Comparison of ENCODE assay signal across 30 cellular contexts in the genomic region with DNA sequence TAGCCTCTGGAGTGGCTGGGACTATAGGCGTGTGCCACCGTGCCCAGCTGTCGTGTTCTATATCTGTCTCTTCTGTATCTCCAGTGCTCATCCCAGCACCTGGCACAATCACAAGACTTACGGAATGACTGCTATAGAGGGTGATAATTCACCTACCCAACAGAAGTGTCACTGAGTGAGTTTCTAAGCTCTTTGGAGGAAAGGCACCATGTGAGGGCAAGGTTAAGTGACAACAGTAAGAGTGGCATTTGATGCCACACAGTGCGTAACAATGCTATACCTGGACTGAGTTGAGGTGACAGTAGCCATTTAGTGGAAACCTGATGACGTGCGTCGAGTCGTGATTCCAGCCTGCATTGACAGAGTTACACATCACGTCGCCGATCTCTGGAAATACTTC.
DNase-seq lines count a peak whose midpoint lies in the region; ATAC-seq, FAIRE-seq and TF ChIP-seq lines count a peak whose summit lies in the region.
"Had no signal": no experiment of that assay in that cellular context is flagged by ENCODE, and none has a peak within 500 bp of the region (broad histone marks: within the 10 kb centered on the region; RNA-seq: fewer than 3 reads in every experiment).

No MANE protein-coding gene starts in this region.

- in situ Hi-C loops in GM12878 (cut with MboI) = no loop called here

- TF ChIP-seq POLR2A in A549 (IDR thresholded peaks at IDR 0.05; ENCODE audit: low read length) = no peak
- no peak for TF ChIP-seq POLR2A in GM12878 (IDR thresholded peaks at IDR 0.05; ENCODE audit: low read depth, low read length)
- TF ChIP-seq POLR2A in esophagus squamous epithelium (IDR thresholded peaks at IDR 0.05) = no peak

- TF ChIP-seq EP300 in A549 (IDR thresholded peaks at IDR 0.05) (no peak), GM12878 (IDR thresholded peaks at IDR 0.05; ENCODE audit: borderline replicate concordance in 1 of 2, control insufficient read depth in 1 of 2, low read depth in 2 of 2, low read length in 2 of 2) (no peak)

- no peaks in the 10 kb centered on the region for H3K27me3 ChIP-seq in GM12878 (replicated peaks in 1 of 2; ENCODE audit: control insufficient read depth in 2 of 2, insufficient read depth in 2 of 2, low read length in 1 of 2)
- H3K27me3 ChIP-seq in esophagus squamous epithelium = no peaks in the 10 kb centered on the region
- no peaks in the 10 kb centered on the region for H3K27me3 ChIP-seq in SJCRH30
- H3K27me3 ChIP-seq: cardiac muscle cell, gastroesophageal sphincter, left lung, ovary had no signal

- TF ChIP-seq RAD21 in A549 (conservative IDR thresholded peaks at IDR 0.05 in 1 of 2, IDR thresholded peaks at IDR 0.05 in 1 of 2) (no peak), GM12878 (IDR thresholded peaks at IDR 0.05; ENCODE audit: insufficient read depth, low read depth, low read length) (no peak)

- peak overlapping the region; percentile 79 for H2AFZ ChIP-seq in GM12878 (ENCODE audit: control insufficient read depth, low read depth, low read length)
- H2AFZ ChIP-seq: GM23338 had no signal

- DNase-seq in A549 (ENCODE audit: low read depth in 1 of 2, low spot score in 1 of 2) (no peak), GM18507 (ENCODE audit: extremely low spot score, insufficient read length, low read depth) (no peak), GM12878 (ENCODE audit: low read depth, low spot score) (no peak), esophagus squamous epithelium (lab: John Stamatoyannopoulos, UW) (no peak), SJCRH30 (no peak), DMS114 treated with DMSO at 0.1 percent for 48 hours (lab: John Stamatoyannopoulos, UW; ENCODE audit: unreplicated experiment) (no peak), GM19240 (ENCODE audit: insufficient read length, low spot score) (no peak), NCI-H1694 treated with DMSO at 0.1 percent for 48 hours (lab: John Stamatoyannopoulos, UW) (no peak)
- DNase-seq: activated CD4-positive, alpha-beta memory T cell treated with anti-CD3 and anti-CD28 coated beads, Interleukin-2, amount 10 ng/mL, durations not matched to agents 7 days and 5 days; activated CD4-positive, CD25-positive, alpha-beta regulatory T cell treated with anti-CD3 and anti-CD28 coated beads, Interleukin-2, amount 50 U/mL, for 72 hours; activated CD8-positive, alpha-beta memory T cell treated with anti-CD3 and anti-CD28 coated beads, Interleukin-2, amount 50 U/mL, for 48 hours; activated naive CD4-positive, alpha-beta T cell treated with anti-CD3 and anti-CD28 coated beads, Interleukin-2, amount 50 U/mL, for 16 hours; amniotic stem cell; cortex of kidney; DMS79; endodermal cell; hippocampal formation; left lung; midbrain; naive thymus-derived CD8-positive, alpha-beta T cell; NCI-H1048; NCI-H1930; NCI-H526; ovary; SK-N-SH; stimulated activated CD4-positive, alpha-beta T cell treated with anti-CD3 and anti-CD28 coated beads, Interleukin-2, amount 100 ng/mL, for 24 hours had no signal

- SMC1A ChIA-PET in GM12878 (lab: Charles Lee; ENCODE audit: uncharacterized antibody, unreplicated experiment) = interaction anchor here (0.8 to 3.1 kb wide), 3 partner anchors 9 to 52 kb away, joined by 3 to 21 read pairs (median 4); no protein-coding TSS in a partner anchor

- intact Hi-C loops in GM12878 (cut with micrococcal nuclease; ENCODE audit: unreplicated experiment) (no loop called here), esophagus squamous epithelium (cut with DNase I) (no loop called here)

- H3K27ac ChIP-seq in A549 = peak overlapping the region; percentile 79 to 82; a peak in 4 of 6 replicates
- H3K27ac ChIP-seq in GM12878 (ENCODE audit: control insufficient read depth, insufficient read depth) = peak overlapping the region; percentile 75
- H3K27ac ChIP-seq in esophagus squamous epithelium = peak overlapping the region in 3 of 4 donors; percentile 2 to 51 (median 3)
- no peak overlapping the region for H3K27ac ChIP-seq in SJCRH30
- H3K27ac ChIP-seq: cardiac muscle cell, gastroesophageal sphincter, ovary had no signal

- H3K4me1 ChIP-seq in A549 = peaks cover 59% of the 10 kb centered on the region
- peaks cover 44% of the 10 kb centered on the region for H3K4me1 ChIP-seq in GM12878 (ENCODE audit: control insufficient read depth, insufficient read depth, low read length)
- peaks cover 5 to 40% (median 6%) of the 10 kb centered on the region in 3 donors for H3K4me1 ChIP-seq in esophagus squamous epithelium
- no peaks in the 10 kb centered on the region for H3K4me1 ChIP-seq in SJCRH30
- H3K4me1 ChIP-seq: gastroesophageal sphincter had no signal

- TF ChIP-seq CTCF in A549 (IDR thresholded peaks at IDR 0.05) (no peak), GM12878 (IDR thresholded peaks at IDR 0.05 in 2 of 3, conservative IDR thresholded peaks at IDR 0.05 in 1 of 3; ENCODE audit: control insufficient read depth in 2 of 3, extremely low read depth in 1 of 3, insufficient read depth in 1 of 3, low read depth in 3 of 3, low read length in 3 of 3) (no peak), esophagus squamous epithelium (IDR thresholded peaks at IDR 0.05) (no peak)

- CTCF ChIA-PET in A549 (lab: Yijun Ruan, JAX) (interaction anchor here (0.7 kb wide), 1 partner anchor 22 kb away, joined by 4 read pairs; no protein-coding TSS in a partner anchor), GM12878 (lab: Yijun Ruan, JAX) (interaction anchor here (1.2 to 2.5 kb wide), 5 partner anchors 11 to 89 kb away, joined by 3 to 13 read pairs (median 5); a partner anchor contains a TSS)

- 96% methylated on average over 12 of the region's 12 CpGs for WGBS in A549 (ENCODE audit: missing lambda C conversion rate)
- WGBS in GM12878 (ENCODE audit: insufficient coverage, insufficient replicate concordance, low lambda C conversion rate, missing lambda C conversion rate) = 97% methylated on average over 12 of the region's 12 CpGs
- WGBS in esophagus squamous epithelium, 2 donors = 91 to 97% methylated on average over 9 to 10 of the region's 12 CpGs

- POLR2A ChIA-PET in A549 (lab: Yijun Ruan, JAX) (no interaction called here), GM12878 (lab: Charles Lee) (interaction anchor here (1.3 kb wide), 2 partner anchors 11 to 35 kb away, joined by 4 read pairs; no protein-coding TSS in a partner anchor)

- H3K36me3 ChIP-seq in GM12878 (ENCODE audit: control insufficient read depth in 2 of 2, insufficient read depth in 2 of 2, low read length in 1 of 2) (peaks cover 0 to 2% of the 10 kb centered on the region in 2 experiments; a peak in 1 of 4 replicates), esophagus squamous epithelium (peaks cover 3 to 57% (median 14%) of the 10 kb centered on the region in 3 donors), SJCRH30 (no peaks in the 10 kb centered on the region)
- H3K36me3 ChIP-seq: ovary had no signal

- no peak overlapping the region for H3K9ac ChIP-seq in GM12878 (ENCODE audit: control insufficient read depth, insufficient read depth, low read length)
- H3K9ac ChIP-seq: SK-N-SH had no signal

- H4K20me1 ChIP-seq in GM12878 (ENCODE audit: control insufficient read depth, insufficient read depth) = no peaks in the 10 kb centered on the region

- RAD21 ChIA-PET in GM12878 (lab: Charles Lee; ENCODE audit: unreplicated experiment) = interaction anchor here (1.3 to 1.5 kb wide), 2 partner anchors 19 to 89 kb away, joined by 3 to 4 read pairs; a partner anchor contains a TSS

- H3K4me3 ChIP-seq in A549 = no peak overlapping the region
- no peak overlapping the region for H3K4me3 ChIP-seq in GM12878
- H3K4me3 ChIP-seq in esophagus squamous epithelium = no peak overlapping the region
- no peak overlapping the region for H3K4me3 ChIP-seq in SJCRH30
- H3K4me3 ChIP-seq: cardiac muscle cell, gastroesophageal sphincter, GM23338, left lung, ovary had no signal

- FAIRE-seq in A549 (lab: Jason Lieb, UNC) (no peak), GM18507 (lab: Jason Lieb, UNC) (peak; percentile 48), GM12878 (lab: Jason Lieb, UNC) (no peak)
- FAIRE-seq: RCC 7860 had no signal

- BruUV-seq in GM12878 (replicated peaks; lab: Mats Ljungman, UMichigan) = no TSS peak

- no peak for ATAC-seq in A549
- no peak for ATAC-seq in GM12878
- ATAC-seq: gastroesophageal sphincter; GM23338; naive thymus-derived CD8-positive, alpha-beta T cell had no signal

- no peaks in the 10 kb centered on the region for H3K9me3 ChIP-seq in A549
- H3K9me3 ChIP-seq in GM12878 (replicated peaks; ENCODE audit: control insufficient read depth, insufficient read depth, low read length) = no peaks in the 10 kb centered on the region
- H3K9me3 ChIP-seq in esophagus squamous epithelium = no peaks in the 10 kb centered on the region
- H3K9me3 ChIP-seq in SJCRH30 (replicated peaks) = no peaks in the 10 kb centered on the region
- H3K9me3 ChIP-seq: gastroesophageal sphincter, left lung, ovary, SK-N-SH had no signal

- H3K79me2 ChIP-seq in GM12878 (ENCODE audit: control insufficient read depth, insufficient read depth, low read length) = no peaks in the 10 kb centered on the region

- no peak overlapping the region for H3K4me2 ChIP-seq in A549
- peak overlapping the region; percentile 52; the same call in 1 of the 2 replicates for H3K4me2 ChIP-seq in GM12878 (ENCODE audit: control insufficient read depth, insufficient read depth)
- H3K4me2 ChIP-seq: GM23338 had no signal

TF ChIP-seq in A549, 52 proteins besides CTCF, POLR2A, EP300 and RAD21 (continues in another document):
- TF ChIP-seq CHD4 (IDR thresholded peaks at IDR 0.05; ENCODE audit: borderline replicate concordance) (no peak), PHF8 (IDR thresholded peaks at IDR 0.05; ENCODE audit: borderline replicate concordance, low read depth) (no peak), EHF (CRISPR knock-in tag; IDR thresholded peaks at IDR 0.05) (no peak), NFE2L2 (conservative IDR thresholded peaks at IDR 0.05; ENCODE audit: low read length) (no peak), ESRRA (IDR thresholded peaks at IDR 0.05; ENCODE audit: borderline replicate concordance, low read length) (no peak), HOXA7 (CRISPR knock-in tag; IDR thresholded peaks at IDR 0.05) (no peak), ZFP36 (IDR thresholded peaks at IDR 0.05; ENCODE audit: borderline replicate concordance, partially characterized antibody) (no peak), CHD2 (IDR thresholded peaks at IDR 0.05; ENCODE audit: low read length, partially characterized antibody) (no peak), ZC3H11A (IDR thresholded peaks at IDR 0.05) (no peak)

TF ChIP-seq in GM12878, 131 proteins besides CTCF, POLR2A, EP300 and RAD21 (continues in another document):
- TF ChIP-seq NFXL1 (IDR thresholded peaks at IDR 0.05; ENCODE audit: borderline replicate concordance) = no peak
- no peak for TF ChIP-seq SPI1 (IDR thresholded peaks at IDR 0.05; ENCODE audit: borderline replicate concordance, insufficient read depth, low read depth, low read length)
- 0 out of 2 replicates have a peak, but pooled peaks have one; percentile 31 for TF ChIP-seq TCF3 (IDR thresholded peaks at IDR 0.05; ENCODE audit: borderline replicate concordance, insufficient read depth, low read depth, low read length)
